In genomic region chr7:100130608-100131453, GRCh38 we compare ENCODE assay signal across 8 cellular contexts. TPM values are rescaled to one million over a fixed set of nuclear protein-coding genes. Genes with fewer than 3 reads are reported as not detected.
DNase-seq lines count a peak whose midpoint lies in the region; ATAC-seq and TF ChIP-seq lines count a peak whose summit lies in the region.

No MANE protein-coding gene starts in this region.

- no peak for TF ChIP-seq POLR2A in spleen (IDR thresholded peaks at IDR 0.05)

- H3K9me3 Mint-ChIP-seq in T-helper 2 cell treated with Interferon-gamma antibody and Interleukin-4, amounts not matched to agents 5 μg/mL and 100 μg/mL, for 36 hours, result no peaks in the 10 kb centered on the region

- peak; percentile 20 for DNase-seq in NCI-H1048 (lab: John Stamatoyannopoulos, UW)
- peak; percentile 75 for DNase-seq in T-helper 2 cell treated with Interferon-gamma antibody and Interleukin-4, amounts not matched to agents 5 μg/mL and 100 μg/mL, for 36 hours (ENCODE audit: low spot score)
- peak; percentile 84 for DNase-seq in astrocyte of the hippocampus (ENCODE audit: low read depth, low spot score)
- peak; percentile 94 for DNase-seq in spleen

- H3K9ac ChIP-seq in ES-I3 (ENCODE audit: low read depth, low read length), result peak overlapping the region; percentile 14; the same call in 1 of the 2 replicates
- H3K9ac ChIP-seq in iPS-18a (ENCODE audit: low read length), result no peak overlapping the region

- H3K4me1 ChIP-seq in ES-I3 (ENCODE audit: insufficient read depth, low read length), result 0 out of 2 replicates have a peak, but pooled peaks cover 7% of the 10 kb centered on the region
- H3K4me1 ChIP-seq in iPS-18a (ENCODE audit: control insufficient read depth, low read depth, low read length), result peaks cover 4% of the 10 kb centered on the region
- H3K4me1 ChIP-seq in spleen, result peaks cover 17 to 47% (median 30%) of the 10 kb centered on the region in 6 donors

- H3K9me3 ChIP-seq in ES-I3 (ENCODE audit: control insufficient read depth, insufficient read depth, low read length) (no peaks in the 10 kb centered on the region), iPS-18a (ENCODE audit: control insufficient read depth, low read depth, low read length) (no peaks in the 10 kb centered on the region), spleen (no peaks in the 10 kb centered on the region)

- intact Hi-C loops in spleen (cut with DNase I; ENCODE audit: low total_unique reads), result loop anchor here (10.0 kb wide), 2 partner anchors 94 to 214 kb away; no protein-coding TSS in a partner anchor

- no peak overlapping the region for H3K27ac Mint-ChIP-seq in T-helper 2 cell treated with Interferon-gamma antibody and Interleukin-4, amounts not matched to agents 5 μg/mL and 100 μg/mL, for 36 hours

- no peaks in the 10 kb centered on the region for H3K36me3 Mint-ChIP-seq in T-helper 2 cell treated with Interferon-gamma antibody and Interleukin-4, amounts not matched to agents 5 μg/mL and 100 μg/mL, for 36 hours (ENCODE audit: low read depth)

- ATAC-seq in GM21367 (IDR thresholded peaks at IDR 0.05; ENCODE audit: unreplicated experiment) (no peak), HG03571 (IDR thresholded peaks at IDR 0.05; ENCODE audit: unreplicated experiment) (no peak)

- WGBS in spleen, 5 donors, result 12 to 16% (median 14%) methylated on average over 24 of the region's 24 CpGs

- H3K27me3 Mint-ChIP-seq in T-helper 2 cell treated with Interferon-gamma antibody and Interleukin-4, amounts not matched to agents 5 μg/mL and 100 μg/mL, for 36 hours (ENCODE audit: low read depth), result peaks cover 2% of the 10 kb centered on the region

- H3K27ac ChIP-seq in iPS-18a (ENCODE audit: low read length), result no peak overlapping the region
- no peak overlapping the region for H3K27ac ChIP-seq in spleen

- H3K27me3 ChIP-seq in iPS-18a (ENCODE audit: control insufficient read depth, insufficient read depth, low read length) (peaks cover 22% of the 10 kb centered on the region), spleen (replicated peaks in 1 of 7) (no peaks in the 10 kb centered on the region)

- peak; percentile 75 to 97 (median 90) for TF ChIP-seq CTCF in spleen (IDR thresholded peaks at IDR 0.05 in 8 of 11, conservative IDR thresholded peaks at IDR 0.05 in 3 of 11)

- peak overlapping the region; percentile 24 for H3K4me3 Mint-ChIP-seq in T-helper 2 cell treated with Interferon-gamma antibody and Interleukin-4, amounts not matched to agents 5 μg/mL and 100 μg/mL, for 36 hours

- H3K4me1 Mint-ChIP-seq in T-helper 2 cell treated with Interferon-gamma antibody and Interleukin-4, amounts not matched to agents 5 μg/mL and 100 μg/mL, for 36 hours (ENCODE audit: low read depth), result peaks cover 8% of the 10 kb centered on the region

- peak overlapping the region; percentile 56 for H3K4me3 ChIP-seq in iPS-18a (ENCODE audit: low read length)
- peak overlapping the region in 1 of 8 donors; percentile 31 for H3K4me3 ChIP-seq in spleen

- H3K36me3 ChIP-seq in ES-I3 (ENCODE audit: insufficient read depth, low read length), result no peaks in the 10 kb centered on the region
- H3K36me3 ChIP-seq in iPS-18a (ENCODE audit: control insufficient read depth, low read depth, low read length), result no peaks in the 10 kb centered on the region
- no peaks in the 10 kb centered on the region for H3K36me3 ChIP-seq in spleen

RNA-seq across cellular contexts. Expression of gene MBLAC1, which starts 4.1 kb away (rescaled TPM):
- 1 to 10 TPM; 1.7 to 4.4 (median 2.0) TPM for total RNA-seq in spleen
- polyA plus RNA-seq in spleen, result 1 to 10 TPM; 1.8 to 2.7 (median 2.4) TPM

RNA-seq across cellular contexts. Expression of gene CNPY4, which starts 11.4 kb away (rescaled TPM):
- total RNA-seq in spleen, result 10 to 100 TPM; 12.4 to 19.7 (median 15.2) TPM
- polyA plus RNA-seq in spleen, result 10 to 100 TPM in 2 of 3 donors, 1 to 10 TPM in 1; 9.7 to 14.1 (median 11.0) TPM

RNA-seq across cellular contexts. Expression of gene TAF6, which starts 11.7 kb away (rescaled TPM):
- 10 to 100 TPM; 29.7 to 44.0 (median 36.5) TPM for total RNA-seq in spleen
- polyA plus RNA-seq in spleen, result 10 to 100 TPM; 16.5 to 36.6 (median 21.3) TPM

RNA-seq across cellular contexts. Expression of gene LAMTOR4, which starts 17.9 kb away (rescaled TPM):
- 100 to 1,000 TPM; 152 to 328 (median 187) TPM for total RNA-seq in spleen
- polyA plus RNA-seq in spleen, result 100 to 1,000 TPM; 470 to 709 (median 574) TPM

RNA-seq across cellular contexts. Expression of gene TRAPPC14, which starts 27.7 kb away (rescaled TPM):
- total RNA-seq in spleen, result 10 to 100 TPM; 33.0 to 68.7 (median 48.2) TPM
- polyA plus RNA-seq in spleen, result 10 to 100 TPM; 33.0 to 54.5 (median 51.4) TPM

Comparison
In these comparisons a context has a peak if more than half of its experiments do, and no peak if none do; other contexts are left out.
1. DNase-seq: peak in every context shown above with its lines; median percentile 94 in spleen; 84 in astrocyte of the hippocampus; 75 in T-helper 2 cell treated with Interferon-gamma antibody and Interleukin-4, amounts not matched to agents 5 μg/mL and 100 μg/mL, for 36 hours; 20 in NCI-H1048.